In genomic region chr6:140988780-140989179, GRCh38 we compare ENCODE assay signal across 24 cellular contexts.
DNase-seq lines count a peak whose midpoint lies in the region; ATAC-seq, FAIRE-seq and TF ChIP-seq lines count a peak whose summit lies in the region.
"Had no signal": no experiment of that assay in that cellular context is flagged by ENCODE, and none has a peak within 500 bp of the region (broad histone marks: within the 10 kb centered on the region; RNA-seq: fewer than 3 reads in every experiment).

No MANE protein-coding gene starts in this region.

- H3K4me3 ChIP-seq in Panc1 (ENCODE audit: low read depth in 2 of 2, low read length in 2 of 2), result no peak overlapping the region
- H3K4me3 ChIP-seq in suprapubic skin, result no peak overlapping the region
- H3K4me3 ChIP-seq: colonic mucosa, spleen, uterus had no signal

- H3K27ac ChIP-seq in 22Rv1, result peak overlapping the region; percentile 57
- H3K27ac ChIP-seq in Panc1 (ENCODE audit: low read length), result peak overlapping the region; percentile 74; the same call in 1 of the 2 replicates
- no peak overlapping the region for H3K27ac ChIP-seq in suprapubic skin
- H3K27ac ChIP-seq: colonic mucosa, spleen, uterus had no signal

- no TSS peak for BruUV-seq in Panc1 (replicated peaks; lab: Mats Ljungman, UMichigan)

- peaks cover 3% of the 10 kb centered on the region; the same call in 1 of the 2 replicates for H3K4me1 ChIP-seq in Panc1 (ENCODE audit: control insufficient read depth, insufficient read depth, low read length)
- peaks cover 8% of the 10 kb centered on the region for H3K4me1 ChIP-seq in suprapubic skin
- H3K4me1 ChIP-seq: colonic mucosa, spleen had no signal

- intact Hi-C loops in Panc1 (cut with micrococcal nuclease; ENCODE audit: unreplicated experiment), result no loop called here
- intact Hi-C loops in activated CD4-positive, alpha-beta memory T cell treated with anti-CD3 and anti-CD28 coated beads for 36 hours (cut with micrococcal nuclease), result no loop called here

- H3K9me3 Mint-ChIP-seq in activated CD4-positive, alpha-beta memory T cell treated with anti-CD3 and anti-CD28 coated beads for 36 hours, result peaks cover 2% of the 10 kb centered on the region
- H3K9me3 Mint-ChIP-seq: T-helper 1 cell treated with Interleukin-12 subunit alpha and Interleukin-12 subunit beta and Interleukin-4 antibody, amounts not matched to agents 30 μg/mL and 1 μg/mL, for 36 hours had no signal

- no peak overlapping the region for H3K27ac Mint-ChIP-seq in activated CD4-positive, alpha-beta memory T cell treated with anti-CD3 and anti-CD28 coated beads for 36 hours
- H3K27ac Mint-ChIP-seq: B cell; T-helper 1 cell treated with Interleukin-12 subunit alpha and Interleukin-12 subunit beta and Interleukin-4 antibody, amounts not matched to agents 30 μg/mL and 1 μg/mL, for 36 hours had no signal

- FAIRE-seq in islet of Langerhans (lab: Jason Lieb, UNC) (peak; percentile 41), RCC 7860 (lab: Jason Lieb, UNC) (no peak)
- FAIRE-seq: astrocyte, D721Med had no signal

- no peaks in the 10 kb centered on the region for H3K27me3 ChIP-seq in Panc1 (ENCODE audit: control insufficient read depth, insufficient read depth, low read length)
- H3K27me3 ChIP-seq in suprapubic skin, result no peaks in the 10 kb centered on the region
- H3K27me3 ChIP-seq: colonic mucosa, spleen, uterus had no signal

- TF ChIP-seq CTCF in 22Rv1 (IDR thresholded peaks at IDR 0.05) (no peak), Panc1 (IDR thresholded peaks at IDR 0.05) (no peak), suprapubic skin (IDR thresholded peaks at IDR 0.05) (no peak)

- H3K4me1 Mint-ChIP-seq in activated CD4-positive, alpha-beta memory T cell treated with anti-CD3 and anti-CD28 coated beads for 36 hours (ENCODE audit: low read depth), result no peaks in the 10 kb centered on the region
- H3K4me1 Mint-ChIP-seq: B cell had no signal

- CTCF ChIA-PET in Panc1 (lab: Charles Lee), result no interaction called here
- CTCF ChIA-PET in activated CD4-positive, alpha-beta memory T cell treated with anti-CD3 and anti-CD28 coated beads for 36 hours (lab: Charles Lee), result no interaction called here

- peaks cover 3% of the 10 kb centered on the region for H3K27me3 Mint-ChIP-seq in activated CD4-positive, alpha-beta memory T cell treated with anti-CD3 and anti-CD28 coated beads for 36 hours
- H3K27me3 Mint-ChIP-seq: B cell had no signal

- peaks cover 6% of the 10 kb centered on the region; the same call in 1 of the 2 replicates for H3K9me3 ChIP-seq in Panc1 (ENCODE audit: control insufficient read depth, insufficient read depth, low read depth, low read length)
- H3K9me3 ChIP-seq in suprapubic skin, result no peaks in the 10 kb centered on the region
- H3K9me3 ChIP-seq: colonic mucosa, uterus had no signal

- in situ Hi-C loops in Panc1 (cut with HindIII; ENCODE audit: low pct_unique_long_range_greater_than_20kb, low sequenced_read_pairs), result no loop called here

- TF ChIP-seq EP300 in suprapubic skin (IDR thresholded peaks at IDR 0.05), result no peak

- POLR2A ChIA-PET in Panc1 (lab: Charles Lee), result interaction anchor here (0.6 kb wide), 1 partner anchor 30 kb away, joined by 3 read pairs; no protein-coding TSS in a partner anchor
- POLR2A ChIA-PET in activated CD4-positive, alpha-beta memory T cell treated with anti-CD3 and anti-CD28 coated beads for 36 hours (lab: Charles Lee), result no interaction called here

- DNase-seq in GM04503 (ENCODE audit: low read depth), result peak; percentile 32
- no peak for DNase-seq in Panc1 (ENCODE audit: low read depth, low spot score)
- no peak for DNase-seq in activated CD4-positive, alpha-beta memory T cell treated with anti-CD3 and anti-CD28 coated beads for 36 hours
- DNase-seq in RCC 7860 (ENCODE audit: low spot score), result no peak
- DNase-seq in suprapubic skin (ENCODE audit: low spot score in 2 of 2), result no peak
- DNase-seq: activated effector memory CD4-positive, alpha-beta T cell treated with anti-CD3 and anti-CD28 coated beads, Interleukin-2, amount 50 U/mL, for 16 hours; colonic mucosa; erythroblast; head of caudate nucleus; KG1; mesendoderm; NCI-H1417 treated with DMSO at 0.1 percent for 48 hours; NCI-H526; RPMI8226; spleen; stimulated activated naive CD4-positive, alpha-beta T cell treated with Interleukin-2 at 50 U/mL for 16 hours; uterus had no signal

- peak; percentile 75 for ATAC-seq in Panc1
- no peak for ATAC-seq in GM18502 (IDR thresholded peaks at IDR 0.05; ENCODE audit: poor library complexity, unreplicated experiment)

- H3K36me3 ChIP-seq in Panc1 (ENCODE audit: control insufficient read depth, insufficient read depth, low read length) (no peaks in the 10 kb centered on the region), suprapubic skin (no peaks in the 10 kb centered on the region)
- H3K36me3 ChIP-seq: colonic mucosa, spleen, uterus had no signal

- H3K36me3 Mint-ChIP-seq in activated CD4-positive, alpha-beta memory T cell treated with anti-CD3 and anti-CD28 coated beads for 36 hours, result no peaks in the 10 kb centered on the region

- H3K4me3 Mint-ChIP-seq in activated CD4-positive, alpha-beta memory T cell treated with anti-CD3 and anti-CD28 coated beads for 36 hours, result no peak overlapping the region
- H3K4me3 Mint-ChIP-seq: B cell; T-helper 1 cell treated with Interleukin-12 subunit alpha and Interleukin-12 subunit beta and Interleukin-4 antibody, amounts not matched to agents 30 μg/mL and 1 μg/mL, for 36 hours had no signal

- TF ChIP-seq POLR2A in suprapubic skin (IDR thresholded peaks at IDR 0.05), result no peak
